8 cellular contexts compared by ENCODE assay signal in the genomic region with DNA sequence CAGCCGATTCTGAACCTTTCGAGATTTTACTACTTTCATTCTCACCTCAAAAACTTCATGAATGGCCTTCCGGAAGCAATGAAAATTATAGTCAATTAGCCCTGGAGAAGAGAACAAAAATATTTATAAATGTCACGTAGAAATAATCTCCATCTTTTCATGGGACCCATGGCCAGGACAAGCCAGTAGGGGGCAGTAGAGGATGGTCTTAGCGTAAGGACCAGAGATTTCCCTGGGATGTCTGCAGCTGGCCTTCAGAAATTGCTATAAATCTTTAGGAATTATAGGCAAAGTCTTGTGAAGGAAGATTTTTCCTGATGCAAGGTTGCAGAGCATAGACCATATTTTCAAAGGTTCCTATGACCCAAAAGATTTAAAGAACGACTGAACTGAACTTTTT.
DNase-seq lines count a peak whose midpoint lies in the region; FAIRE-seq and TF ChIP-seq lines count a peak whose summit lies in the region.

No MANE protein-coding gene starts in this region.

- no peak overlapping the region for H3K27ac Mint-ChIP-seq in activated T-cell treated with anti-CD3 and anti-CD28 coated beads, Interleukin-2, amount 50 U/mL, for 24 hours

- no peaks in the 10 kb centered on the region for H3K9me3 Mint-ChIP-seq in activated T-cell treated with anti-CD3 and anti-CD28 coated beads, Interleukin-2, amount 50 U/mL, for 24 hours

- H3K27me3 Mint-ChIP-seq in activated T-cell treated with anti-CD3 and anti-CD28 coated beads, Interleukin-2, amount 50 U/mL, for 24 hours, result no peaks in the 10 kb centered on the region

- TF ChIP-seq CTCF in GM12875 (IDR thresholded peaks at IDR 0.05; ENCODE audit: borderline replicate concordance, insufficient read depth, low read depth, low read length), result peak; percentile 70; the same call in 1 of the 2 replicates

- peaks cover 24% of the 10 kb centered on the region for H3K4me1 Mint-ChIP-seq in activated T-cell treated with anti-CD3 and anti-CD28 coated beads, Interleukin-2, amount 50 U/mL, for 24 hours (ENCODE audit: low read depth)

- no peak for FAIRE-seq in urothelium cell line (lab: Jason Lieb, UNC)

- no peak overlapping the region for H3K4me3 ChIP-seq in GM12875 (ENCODE audit: low read depth, low read length)

- DNase-seq in ACHN (peak; percentile 51), NCI-H748 treated with DMSO at 0.1 percent for 48 hours (lab: John Stamatoyannopoulos, UW) (peak; percentile 30), fibroblast of peridontal ligament (ENCODE audit: extremely low read depth) (peak; percentile 70), nucleus accumbens (lab: John Stamatoyannopoulos, UW) (peak in 30 of 56 donors; percentile 4 to 80 (median 32)), urothelium cell line (ENCODE audit: low spot score) (peak; percentile 53), middle frontal gyrus (ENCODE audit: extremely low spot score, low spot score) (no peak)
- DNase-seq in activated T-cell treated with anti-CD3 and anti-CD28 coated beads, Interleukin-2, amount 50 U/mL, for 24 hours, result peak; percentile 63

- H3K4me3 Mint-ChIP-seq in activated T-cell treated with anti-CD3 and anti-CD28 coated beads, Interleukin-2, amount 50 U/mL, for 24 hours, result no peak overlapping the region

- in situ Hi-C loops in ACHN (cut with HindIII; ENCODE audit: low pct_ligation_motif_present, low pct_unique_long_range_greater_than_20kb, low sequenced_read_pairs), result no loop called here

- no peaks in the 10 kb centered on the region for H3K36me3 Mint-ChIP-seq in activated T-cell treated with anti-CD3 and anti-CD28 coated beads, Interleukin-2, amount 50 U/mL, for 24 hours (ENCODE audit: low read depth)
